Comparison of ENCODE assay signal across 8 cellular contexts in the genomic region with DNA sequence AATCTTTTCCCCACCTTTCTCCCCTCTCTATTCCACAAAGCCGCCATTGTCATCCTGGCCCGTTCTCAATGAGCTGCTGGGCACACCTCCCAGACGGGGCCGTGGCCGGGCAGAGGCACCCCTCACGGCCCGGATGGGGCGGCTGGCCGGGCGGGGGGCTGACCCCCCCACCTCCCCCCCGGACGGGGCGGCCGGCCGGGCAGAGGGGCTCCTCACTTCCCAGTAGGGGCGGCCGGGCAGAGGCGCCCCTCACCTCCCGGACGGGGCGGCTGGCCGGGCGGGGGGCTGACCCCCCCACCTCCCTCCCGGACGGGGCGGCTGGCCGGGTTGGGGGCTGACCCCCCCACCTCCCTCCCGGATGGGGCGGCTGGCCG.
DNase-seq lines count a peak whose midpoint lies in the region; ATAC-seq and TF ChIP-seq lines count a peak whose summit lies in the region.
"Not testable (repeated sequence)": the region's sequence is repeated elsewhere in the genome, so short reads cannot be mapped to it uniquely, and the experiment has no call there.

No MANE protein-coding gene starts in this region.

- H3K4me2 ChIP-seq in GM23338: not testable (repeated sequence)
- H3K4me2 ChIP-seq in PC-3 (ENCODE audit: low read length): peak overlapping the region; percentile 28; the same call in 1 of the 2 replicates

- CTCF ChIA-PET in PC-3 (lab: Charles Lee); activated CD4-positive, alpha-beta T cell treated with anti-CD3 and anti-CD28 coated beads for 36 hours (lab: Charles Lee): not testable (repeated sequence)

- not testable (repeated sequence) for H3K27ac Mint-ChIP-seq in GM23338
- H3K27ac Mint-ChIP-seq in activated CD4-positive, alpha-beta T cell treated with anti-CD3 and anti-CD28 coated beads for 36 hours: peak overlapping the region; percentile 65
- peak overlapping the region; percentile 73 for H3K27ac Mint-ChIP-seq in activated T-cell treated with anti-CD3 and anti-CD28 coated beads, Interleukin-2, amount 50 U/mL, for 24 hours
- peak overlapping the region; percentile 73 for H3K27ac Mint-ChIP-seq in activated naive CD8-positive, alpha-beta T cell treated with anti-CD3 and anti-CD28 coated beads, Interleukin-2, amount 50 U/mL, for 24 hours
- H3K27ac Mint-ChIP-seq in nephron progenitor cell: peak overlapping the region; percentile 88

- H3K9me3 Mint-ChIP-seq in GM23338: peaks cover 42% of the 10 kb centered on the region
- not testable (repeated sequence) for H3K9me3 Mint-ChIP-seq in activated CD4-positive, alpha-beta T cell treated with anti-CD3 and anti-CD28 coated beads for 36 hours (ENCODE audit: low read depth); activated T-cell treated with anti-CD3 and anti-CD28 coated beads, Interleukin-2, amount 50 U/mL, for 24 hours; activated naive CD8-positive, alpha-beta T cell treated with anti-CD3 and anti-CD28 coated beads, Interleukin-2, amount 50 U/mL, for 24 hours
- H3K9me3 Mint-ChIP-seq in nephron progenitor cell: peaks cover 23% of the 10 kb centered on the region

- H3F3A ChIP-seq in GM23338 (replicated peaks; ENCODE audit: low read depth); PC-3 (ENCODE audit: low read length, unreplicated experiment): not testable (repeated sequence)

- H4K20me1 ChIP-seq in GM23338 (replicated peaks; ENCODE audit: insufficient read depth): not testable (repeated sequence)
- H4K20me1 ChIP-seq in PC-3 (ENCODE audit: low read length): peaks cover 11% of the 10 kb centered on the region

- not testable (repeated sequence) for H3K4me3 ChIP-seq in GM23338
- H3K4me3 ChIP-seq in PC-3 (ENCODE audit: low read length) (0 out of 2 replicates have a peak overlapping the region, but pooled peaks have one; percentile 35), thoracic aorta (peak overlapping the region; percentile 39)

- TF ChIP-seq CTCF in GM23338 (conservative IDR thresholded peaks at IDR 0.05; ENCODE audit: low read depth in 2 of 2); PC-3 (conservative IDR thresholded peaks at IDR 0.05; ENCODE audit: low read depth, low read length); foreskin keratinocyte (conservative IDR thresholded peaks at IDR 0.05); nephron progenitor cell (IDR thresholded peaks at IDR 0.05); thoracic aorta (IDR thresholded peaks at IDR 0.05): not testable (repeated sequence)

- peaks cover 49% of the 10 kb centered on the region for H3K36me3 Mint-ChIP-seq in GM23338 (ENCODE audit: low read depth)
- H3K36me3 Mint-ChIP-seq in activated CD4-positive, alpha-beta T cell treated with anti-CD3 and anti-CD28 coated beads for 36 hours (ENCODE audit: low read depth); activated naive CD8-positive, alpha-beta T cell treated with anti-CD3 and anti-CD28 coated beads, Interleukin-2, amount 50 U/mL, for 24 hours (ENCODE audit: low read depth): not testable (repeated sequence)
- H3K36me3 Mint-ChIP-seq in activated T-cell treated with anti-CD3 and anti-CD28 coated beads, Interleukin-2, amount 50 U/mL, for 24 hours (ENCODE audit: low read depth): peaks cover 16% of the 10 kb centered on the region
- H3K36me3 Mint-ChIP-seq in nephron progenitor cell (ENCODE audit: low read depth): peaks cover 25% of the 10 kb centered on the region

- not testable (repeated sequence) for H3K9me2 ChIP-seq in GM23338 (ENCODE audit: insufficient read depth); PC-3 (replicated peaks; ENCODE audit: low read length)

- intact Hi-C loops in PC-3 (cut with micrococcal nuclease); activated CD4-positive, alpha-beta T cell treated with anti-CD3 and anti-CD28 coated beads for 36 hours (cut with DNase I, micrococcal nuclease): not testable (repeated sequence)

- H3K79me2 ChIP-seq in GM23338 (replicated peaks; ENCODE audit: insufficient read depth): not testable (repeated sequence)
- peaks cover 13% of the 10 kb centered on the region for H3K79me2 ChIP-seq in PC-3 (ENCODE audit: low read length)

- DNase-seq in GM23338 (ENCODE audit: low spot score); PC-3; activated CD4-positive, alpha-beta T cell treated with anti-CD3 and anti-CD28 coated beads for 36 hours; activated T-cell treated with anti-CD3 and anti-CD28 coated beads, Interleukin-2, amount 50 U/mL, for 24 hours; activated naive CD8-positive, alpha-beta T cell treated with anti-CD3 and anti-CD28 coated beads, Interleukin-2, amount 50 U/mL, for 24 hours; foreskin keratinocyte; nephron progenitor cell; thoracic aorta (ENCODE audit: low spot score): not testable (repeated sequence)

- not testable (repeated sequence) for BruUV-seq in PC-3 (replicated peaks; lab: Mats Ljungman, UMichigan)

- peaks cover 20% of the 10 kb centered on the region for H3K4me1 Mint-ChIP-seq in GM23338
- H3K4me1 Mint-ChIP-seq in activated CD4-positive, alpha-beta T cell treated with anti-CD3 and anti-CD28 coated beads for 36 hours: peaks cover 28% of the 10 kb centered on the region
- H3K4me1 Mint-ChIP-seq in activated T-cell treated with anti-CD3 and anti-CD28 coated beads, Interleukin-2, amount 50 U/mL, for 24 hours (ENCODE audit: low read depth): peaks cover 44% of the 10 kb centered on the region
- H3K4me1 Mint-ChIP-seq in activated naive CD8-positive, alpha-beta T cell treated with anti-CD3 and anti-CD28 coated beads, Interleukin-2, amount 50 U/mL, for 24 hours: peaks cover 51% of the 10 kb centered on the region
- H3K4me1 Mint-ChIP-seq in nephron progenitor cell: peaks cover 58% of the 10 kb centered on the region

- not testable (repeated sequence) for H2AFZ ChIP-seq in GM23338; PC-3 (ENCODE audit: low read length)

- H3K4me1 ChIP-seq in GM23338 (ENCODE audit: insufficient read depth); PC-3 (ENCODE audit: insufficient read depth, low read length): not testable (repeated sequence)
- H3K4me1 ChIP-seq in foreskin keratinocyte (peaks cover 13% of the 10 kb centered on the region), thoracic aorta (ENCODE audit: control insufficient read depth in 1 of 2, low read depth in 2 of 2) (peaks cover 0 to 11% of the 10 kb centered on the region in 2 donors)

- not testable (repeated sequence) for H3K9me3 ChIP-seq in PC-3 (ENCODE audit: low read length); thoracic aorta

- ATAC-seq in GM23338; PC-3; activated CD4-positive, alpha-beta T cell treated with anti-CD3 and anti-CD28 coated beads for 36 hours; activated naive CD8-positive, alpha-beta T cell treated with anti-CD3 and anti-CD28 coated beads, Interleukin-2, amount 50 U/mL, for 24 hours; foreskin keratinocyte; thoracic aorta (ENCODE audit: insufficient number of reproducible peaks, low FRiP score, low read depth): not testable (repeated sequence)

- not testable (repeated sequence) for H3K9ac ChIP-seq in PC-3 (ENCODE audit: low read length)

- POLR2A ChIA-PET in PC-3 (lab: Charles Lee; ENCODE audit: unreplicated experiment); activated CD4-positive, alpha-beta T cell treated with anti-CD3 and anti-CD28 coated beads for 36 hours (lab: Charles Lee): not testable (repeated sequence)

- not testable (repeated sequence) for H3K27ac ChIP-seq in GM23338 (ENCODE audit: low read depth); PC-3 (ENCODE audit: low read length); thoracic aorta
- peak overlapping the region; percentile 16 for H3K27ac ChIP-seq in foreskin keratinocyte

- H3K27me3 ChIP-seq in GM23338 (ENCODE audit: insufficient read depth); PC-3 (ENCODE audit: low read length); foreskin keratinocyte; thoracic aorta (replicated peaks; ENCODE audit: insufficient read depth): not testable (repeated sequence)

- H3K4me3 Mint-ChIP-seq in GM23338 (0 out of 3 replicates have a peak overlapping the region, but pooled peaks have one; percentile 63), nephron progenitor cell (peak overlapping the region; percentile 84)
- not testable (repeated sequence) for H3K4me3 Mint-ChIP-seq in activated CD4-positive, alpha-beta T cell treated with anti-CD3 and anti-CD28 coated beads for 36 hours; activated naive CD8-positive, alpha-beta T cell treated with anti-CD3 and anti-CD28 coated beads, Interleukin-2, amount 50 U/mL, for 24 hours
- peak overlapping the region; percentile 65 for H3K4me3 Mint-ChIP-seq in activated T-cell treated with anti-CD3 and anti-CD28 coated beads, Interleukin-2, amount 50 U/mL, for 24 hours

- H3K27me3 Mint-ChIP-seq in GM23338 (ENCODE audit: insufficient read depth, low read depth, poor library complexity): peaks cover 48% of the 10 kb centered on the region
- H3K27me3 Mint-ChIP-seq in activated CD4-positive, alpha-beta T cell treated with anti-CD3 and anti-CD28 coated beads for 36 hours; activated T-cell treated with anti-CD3 and anti-CD28 coated beads, Interleukin-2, amount 50 U/mL, for 24 hours; activated naive CD8-positive, alpha-beta T cell treated with anti-CD3 and anti-CD28 coated beads, Interleukin-2, amount 50 U/mL, for 24 hours; nephron progenitor cell (ENCODE audit: low read depth, poor library complexity): not testable (repeated sequence)

- not testable (repeated sequence) for H3K36me3 ChIP-seq in GM23338 (ENCODE audit: insufficient read depth); PC-3 (ENCODE audit: low read depth, low read length); thoracic aorta
